ENCODE assay signal across 25 cellular contexts in genomic region chr20:62483613-62484468, GRCh38. TPM values are rescaled to one million over a fixed set of nuclear protein-coding genes. Genes with fewer than 3 reads are reported as not detected.
"Had no signal": no experiment of that assay in that cellular context is flagged by ENCODE, and none has a peak within 500 bp of the region (broad histone marks: within the 10 kb centered on the region; RNA-seq: fewer than 3 reads in every experiment).

No MANE protein-coding gene starts in this region.

- H3K27ac Mint-ChIP-seq: activated CD4-positive, alpha-beta memory T cell treated with anti-CD3 and anti-CD28 coated beads for 36 hours; activated naive CD4-positive, alpha-beta T cell treated with anti-CD3 and anti-CD28 coated beads, Interleukin-2, amount 10 ng/mL, durations not matched to agents 7 days and 5 days; dendritic cell treated with granulocyte-macrophage colony-stimulating factor and Interleukin-4, amounts not matched to agents 40 ng/mL and 50 ng/mL, for 4 days; immature natural killer cell; natural killer cell; stimulated activated naive CD8-positive, alpha-beta T cell treated with anti-CD3 and anti-CD28 coated beads, Interleukin-15, Interleukin-2, amounts not matched to agents 100 ng/mL and 50 ng/mL, for 24 hours had no signal

- H3K4me1 Mint-ChIP-seq: activated naive CD4-positive, alpha-beta T cell treated with anti-CD3 and anti-CD28 coated beads, Interleukin-2, amount 10 ng/mL, durations not matched to agents 7 days and 5 days had no signal

- DNase-seq: activated CD4-positive, alpha-beta memory T cell treated with anti-CD3 and anti-CD28 coated beads for 36 hours; activated CD4-positive, alpha-beta T cell treated with anti-CD3 and anti-CD28 coated beads for 48 hours; activated effector memory CD4-positive, alpha-beta T cell treated with anti-CD3 and anti-CD28 coated beads, Interleukin-2, amount 50 U/mL, for 16 hours; activated naive CD4-positive, alpha-beta T cell treated with anti-CD3 and anti-CD28 coated beads, Interleukin-2, amount 10 ng/mL, durations not matched to agents 7 days and 5 days; amygdala; body of pancreas; effector CD4-positive, alpha-beta T cell; foreskin melanocyte; immature natural killer cell; lower lobe of right lung; natural killer cell; pancreas; psoas muscle; stimulated activated CD4-positive, alpha-beta T cell treated with anti-CD3 and anti-CD28 coated beads, Interleukin-1b, Interleukin-23, amount 100 ng/mL, for 48 hours; uterus had no signal

- FAIRE-seq: pancreas had no signal

- H3K4me1 ChIP-seq: psoas muscle had no signal

- H3K36me3 ChIP-seq: lower lobe of right lung, pancreas, right atrium auricular region, tibial nerve, uterus had no signal

- ATAC-seq: body of pancreas, esophagus mucosa, left lobe of liver, lower lobe of right lung, pancreas had no signal

- H3K27ac ChIP-seq: body of pancreas, lower lobe of right lung, pancreas, psoas muscle, tibial nerve, uterus had no signal

- H3K27me3 ChIP-seq: body of pancreas, pancreas, right atrium auricular region, uterus had no signal

- H3K4me3 Mint-ChIP-seq: activated CD4-positive, alpha-beta memory T cell treated with anti-CD3 and anti-CD28 coated beads for 36 hours; activated naive CD4-positive, alpha-beta T cell treated with anti-CD3 and anti-CD28 coated beads, Interleukin-2, amount 10 ng/mL, durations not matched to agents 7 days and 5 days; dendritic cell treated with granulocyte-macrophage colony-stimulating factor and Interleukin-4, amounts not matched to agents 40 ng/mL and 50 ng/mL, for 4 days; immature natural killer cell; natural killer cell; stimulated activated naive CD8-positive, alpha-beta T cell treated with anti-CD3 and anti-CD28 coated beads, Interleukin-15, Interleukin-2, amounts not matched to agents 100 ng/mL and 50 ng/mL, for 24 hours had no signal

- H3K9me3 Mint-ChIP-seq: activated CD4-positive, alpha-beta memory T cell treated with anti-CD3 and anti-CD28 coated beads for 36 hours; activated naive CD4-positive, alpha-beta T cell treated with anti-CD3 and anti-CD28 coated beads, Interleukin-2, amount 10 ng/mL, durations not matched to agents 7 days and 5 days; dendritic cell treated with granulocyte-macrophage colony-stimulating factor and Interleukin-4, amounts not matched to agents 40 ng/mL and 50 ng/mL, for 4 days; natural killer cell; stimulated activated naive CD8-positive, alpha-beta T cell treated with anti-CD3 and anti-CD28 coated beads, Interleukin-15, Interleukin-2, amounts not matched to agents 100 ng/mL and 50 ng/mL, for 24 hours had no signal

- H3K36me3 Mint-ChIP-seq: activated CD4-positive, alpha-beta memory T cell treated with anti-CD3 and anti-CD28 coated beads for 36 hours; activated naive CD4-positive, alpha-beta T cell treated with anti-CD3 and anti-CD28 coated beads, Interleukin-2, amount 10 ng/mL, durations not matched to agents 7 days and 5 days; immature natural killer cell; natural killer cell had no signal

- H3K4me3 ChIP-seq: body of pancreas, lower lobe of right lung, pancreas, psoas muscle, right atrium auricular region, tibial nerve, uterus had no signal

- H3K9me3 ChIP-seq: body of pancreas, lower lobe of right lung, pancreas, psoas muscle, right atrium auricular region, tibial nerve, uterus had no signal

RNA-seq across cellular contexts. Expression of gene GATA5, which starts 8.0 kb away (rescaled TPM):
- total RNA-seq: activated CD4-positive, alpha-beta memory T cell treated with anti-CD3 and anti-CD28 coated beads for 36 hours; body of pancreas; esophagus mucosa; kidney epithelial cell; natural killer cell; T-helper 2 cell treated with Interferon-gamma antibody and Interleukin-4, amounts not matched to agents 100 ng/mL and 5 ng/mL, for 36 hours had no signal

RNA-seq across cellular contexts. Expression of gene RBBP8NL, which starts 56.5 kb away (rescaled TPM):
- total RNA-seq: activated CD4-positive, alpha-beta memory T cell treated with anti-CD3 and anti-CD28 coated beads for 36 hours; cardiac septum; kidney epithelial cell; left lobe of liver; mesenteric fat pad; natural killer cell; psoas muscle; right atrium auricular region; T-helper 2 cell treated with Interferon-gamma antibody and Interleukin-4, amounts not matched to agents 100 ng/mL and 5 ng/mL, for 36 hours; tibial nerve had no signal
